12 cellular contexts compared by ENCODE assay signal in genomic region chr12:77559400-77560074, GRCh38.
DNase-seq lines count a peak whose midpoint lies in the region; ATAC-seq and TF ChIP-seq lines count a peak whose summit lies in the region.
"Had no signal": no experiment of that assay in that cellular context is flagged by ENCODE, and none has a peak within 500 bp of the region (broad histone marks: within the 10 kb centered on the region; RNA-seq: fewer than 3 reads in every experiment).

No MANE protein-coding gene starts in this region.

- no peak for TF ChIP-seq EP300 in gastroesophageal sphincter (IDR thresholded peaks at IDR 0.05)

- peak; percentile 34 for ATAC-seq in gastroesophageal sphincter
- ATAC-seq in stimulated activated effector memory CD8-positive, alpha-beta T cell treated with anti-CD3 and anti-CD28 coated beads, Interleukin-12 subunit alpha, Interleukin-12 subunit beta, amount 100 ng/mL, for 72 hours = peak; percentile 13
- no peak for ATAC-seq in omental fat pad (ENCODE audit: low FRiP score)

- no peak overlapping the region for H3K27ac Mint-ChIP-seq in stimulated activated effector memory CD8-positive, alpha-beta T cell treated with anti-CD3 and anti-CD28 coated beads, Interleukin-12 subunit alpha, Interleukin-12 subunit beta, amount 100 ng/mL, for 72 hours
- H3K27ac Mint-ChIP-seq: CD4-positive, alpha-beta T cell had no signal

- 90 to 100% methylated on average over 1 to 2 of the region's 12 CpGs for WGBS in gastroesophageal sphincter (ENCODE audit: low coverage in 1 of 2), 2 donors

- no peaks in the 10 kb centered on the region for H3K4me1 Mint-ChIP-seq in stimulated activated effector memory CD8-positive, alpha-beta T cell treated with anti-CD3 and anti-CD28 coated beads, Interleukin-12 subunit alpha, Interleukin-12 subunit beta, amount 100 ng/mL, for 72 hours

- no peaks in the 10 kb centered on the region for H3K9me3 ChIP-seq in gastroesophageal sphincter
- H3K9me3 ChIP-seq: BE2C, Caco-2, HAP-1 had no signal

- H3K4me3 ChIP-seq in gastroesophageal sphincter = no peak overlapping the region
- H3K4me3 ChIP-seq: HAP-1 had no signal

- H3K9me3 Mint-ChIP-seq in stimulated activated effector memory CD8-positive, alpha-beta T cell treated with anti-CD3 and anti-CD28 coated beads, Interleukin-12 subunit alpha, Interleukin-12 subunit beta, amount 100 ng/mL, for 72 hours = peaks cover 13% of the 10 kb centered on the region

- no peaks in the 10 kb centered on the region for H3K36me3 Mint-ChIP-seq in stimulated activated effector memory CD8-positive, alpha-beta T cell treated with anti-CD3 and anti-CD28 coated beads, Interleukin-12 subunit alpha, Interleukin-12 subunit beta, amount 100 ng/mL, for 72 hours

- TF ChIP-seq POLR2A in gastroesophageal sphincter (IDR thresholded peaks at IDR 0.05) = no peak

- no peaks in the 10 kb centered on the region for H3K36me3 ChIP-seq in gastroesophageal sphincter
- H3K36me3 ChIP-seq: BE2C, HAP-1 had no signal

- TF ChIP-seq CTCF in gastroesophageal sphincter (IDR thresholded peaks at IDR 0.05) = no peak
- TF ChIP-seq CTCF in omental fat pad (IDR thresholded peaks at IDR 0.05) = no peak

- no peaks in the 10 kb centered on the region for H3K4me1 ChIP-seq in gastroesophageal sphincter
- H3K4me1 ChIP-seq: BE2C, Caco-2, HAP-1 had no signal

- H3K4me3 Mint-ChIP-seq in stimulated activated effector memory CD8-positive, alpha-beta T cell treated with anti-CD3 and anti-CD28 coated beads, Interleukin-12 subunit alpha, Interleukin-12 subunit beta, amount 100 ng/mL, for 72 hours = no peak overlapping the region
- H3K4me3 Mint-ChIP-seq: CD4-positive, alpha-beta T cell had no signal

- DNase-seq in SK-N-DZ (ENCODE audit: low spot score) = peak; percentile 3
- DNase-seq in stimulated activated effector memory CD8-positive, alpha-beta T cell treated with anti-CD3 and anti-CD28 coated beads, Interleukin-12 subunit alpha, Interleukin-12 subunit beta, amount 100 ng/mL, for 72 hours (ENCODE audit: low spot score in 2 of 2) = no peak
- DNase-seq in omental fat pad (ENCODE audit: low spot score) = no peak
- no peak for DNase-seq in NCI-H345 (lab: John Stamatoyannopoulos, UW)
- no peak for DNase-seq in hippocampal formation (lab: John Stamatoyannopoulos, UW)
- DNase-seq: ACHN; BE2C; C1 segment of cervical spinal cord; Caco-2; CD4-positive, alpha-beta T cell had no signal

- H3K27me3 ChIP-seq in gastroesophageal sphincter = no peaks in the 10 kb centered on the region
- H3K27me3 ChIP-seq: BE2C had no signal

- no peak overlapping the region for H3K27ac ChIP-seq in gastroesophageal sphincter
